ENCODE assay signal across 24 cellular contexts in the genomic region with DNA sequence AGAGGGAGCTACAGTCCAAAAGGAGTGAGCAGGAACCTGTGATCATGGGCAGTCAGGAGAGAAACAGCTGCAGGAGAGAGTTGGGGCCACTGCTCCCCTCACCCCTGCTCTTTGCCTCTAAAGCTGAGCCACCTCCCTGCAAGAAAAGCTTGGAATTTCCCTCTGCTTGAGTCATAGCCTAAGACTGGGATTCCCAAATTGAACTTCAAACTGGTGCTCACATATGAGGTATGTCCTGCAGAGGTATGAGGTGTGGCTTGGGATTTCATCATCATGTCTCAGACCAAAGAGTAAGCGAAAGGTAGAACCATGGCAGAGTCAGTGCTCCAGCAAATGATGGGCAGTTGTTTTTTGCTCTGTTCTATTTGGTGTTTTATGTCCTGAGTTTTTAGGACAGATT.
DNase-seq lines count a peak whose midpoint lies in the region; ATAC-seq and TF ChIP-seq lines count a peak whose summit lies in the region.
"Had no signal": no experiment of that assay in that cellular context is flagged by ENCODE, and none has a peak within 500 bp of the region (broad histone marks: within the 10 kb centered on the region; RNA-seq: fewer than 3 reads in every experiment).

No MANE protein-coding gene starts in this region.

- no peaks in the 10 kb centered on the region for H3K9me3 ChIP-seq in Caco-2
- H3K9me3 ChIP-seq in IMR-90 (ENCODE audit: control insufficient read depth, insufficient read depth, low read length), result no peaks in the 10 kb centered on the region
- H3K9me3 ChIP-seq in mammary epithelial cell (replicated peaks; ENCODE audit: insufficient read depth, low read length), result no peaks in the 10 kb centered on the region
- H3K9me3 ChIP-seq: BLaER1 treated with 17β-estradiol and CSF1 and Interleukin-3, amounts not matched to agents 10 nM and 100 nM; esophagus squamous epithelium; lower lobe of right lung; SJSA1; spleen had no signal

- H4K8ac ChIP-seq in IMR-90 (ENCODE audit: low read depth in 2 of 2, low read length in 2 of 2), result no peak overlapping the region

- H3K9me1 ChIP-seq in IMR-90 (ENCODE audit: insufficient read depth, low read length), result no peaks in the 10 kb centered on the region

- H3K79me1 ChIP-seq in IMR-90 (ENCODE audit: low read depth in 1 of 2, low read length in 2 of 2), result no peaks in the 10 kb centered on the region

- ATAC-seq in IMR-90 (ENCODE audit: low read depth) (no peak), GM18511 (IDR thresholded peaks at IDR 0.05; ENCODE audit: unreplicated experiment) (no peak)
- ATAC-seq in activated CD8-positive, alpha-beta T cell treated with anti-CD3 and anti-CD28 coated beads for 36 hours, result no peak
- ATAC-seq: lower lobe of right lung, WTC11 had no signal

- no peak overlapping the region for H3K23ac ChIP-seq in IMR-90 (ENCODE audit: low read depth, low read length)

- no peak overlapping the region for H2AK5ac ChIP-seq in IMR-90 (ENCODE audit: low read depth, low read length)

- TF ChIP-seq CTCF in Caco-2 (IDR thresholded peaks at IDR 0.05; ENCODE audit: insufficient read depth in 1 of 2, low read depth in 1 of 2, low read length in 1 of 2, severe bottlenecking in 1 of 2, unreplicated experiment in 1 of 2), result no peak
- no peak for TF ChIP-seq CTCF in IMR-90 (conservative IDR thresholded peaks at IDR 0.05; ENCODE audit: low read depth, low read length)
- TF ChIP-seq CTCF in mammary epithelial cell (conservative IDR thresholded peaks at IDR 0.05 in 1 of 2, IDR thresholded peaks at IDR 0.05 in 1 of 2; ENCODE audit: extremely low read depth in 1 of 2, insufficient read depth in 1 of 2, low read depth in 1 of 2, low read length in 2 of 2), result no peak
- TF ChIP-seq CTCF in activated CD8-positive, alpha-beta T cell treated with anti-CD3 and anti-CD28 coated beads for 36 hours (IDR thresholded peaks at IDR 0.05), result no peak

- in situ Hi-C loops in IMR-90 (cut with MboI; ENCODE audit: low sequenced_read_pairs) (no loop called here), mammary epithelial cell (cut with MboI; ENCODE audit: low sequenced_read_pairs in 2 of 2) (no loop called here)

- H3K27ac ChIP-seq in IMR-90 (ENCODE audit: insufficient read depth, low read length) (no peak overlapping the region), mammary epithelial cell (ENCODE audit: insufficient read depth, low read depth, low read length) (peak overlapping the region; percentile 65)
- H3K27ac ChIP-seq: esophagus squamous epithelium, lower lobe of right lung, SJSA1 had no signal

- no CpG with 5 or more reads among the region's 1 CpG for WGBS in IMR-90 (ENCODE audit: extremely low coverage in 2 of 2, insufficient read length in 1 of 2), 2 experiments
- WGBS in mammary epithelial cell (ENCODE audit: low coverage, missing lambda C conversion rate), result 25% methylated on average over 1 of the region's 1 CpG

- H2AFZ ChIP-seq in IMR-90 (replicated peaks; ENCODE audit: low read length, poor library complexity) (no peak overlapping the region), mammary epithelial cell (ENCODE audit: low read depth, low read length) (peak overlapping the region; percentile 74)

- intact Hi-C loops in Caco-2 (cut with micrococcal nuclease; ENCODE audit: unreplicated experiment), result loop anchor here (2.0 kb wide), 1 partner anchor 241 kb away; no protein-coding TSS in a partner anchor
- intact Hi-C loops in IMR-90 (cut with micrococcal nuclease), result no loop called here
- intact Hi-C loops in mammary epithelial cell (cut with micrococcal nuclease), result loop anchor here (2.0 kb wide), 1 partner anchor 237 kb away; a partner anchor contains a TSS
- intact Hi-C loops in activated CD8-positive, alpha-beta T cell treated with anti-CD3 and anti-CD28 coated beads for 36 hours (cut with micrococcal nuclease), result no loop called here

- H3K4me3 ChIP-seq in Caco-2 (ENCODE audit: low read depth, low read length) (no peak overlapping the region), IMR-90 (ENCODE audit: insufficient read depth, low read depth, low read length) (no peak overlapping the region), mammary epithelial cell (replicated peaks in 1 of 3; ENCODE audit: insufficient read depth in 1 of 3, low read depth in 2 of 3, low read length in 3 of 3) (no peak overlapping the region)
- H3K4me3 ChIP-seq: BLaER1 treated with 17β-estradiol and CSF1 and Interleukin-3, amounts not matched to agents 10 nM and 100 nM; esophagus squamous epithelium; lower lobe of right lung; SJSA1; spleen had no signal

- peaks cover 8% of the 10 kb centered on the region for H3K4me1 ChIP-seq in Caco-2
- H3K4me1 ChIP-seq in IMR-90 (ENCODE audit: control insufficient read depth, insufficient read depth, low read length), result no peaks in the 10 kb centered on the region
- H3K4me1 ChIP-seq in mammary epithelial cell (ENCODE audit: insufficient read depth, low read length), result peaks cover 8% of the 10 kb centered on the region
- H3K4me1 ChIP-seq: esophagus squamous epithelium, lower lobe of right lung, SJSA1, spleen had no signal

- H2AK9ac ChIP-seq in IMR-90 (replicated peaks; ENCODE audit: low read depth, low read length, poor library complexity), result no peak overlapping the region

- BruUV-seq in Caco-2 (replicated peaks; lab: Mats Ljungman, UMichigan), result no TSS peak
- BruUV-seq in IMR-90 (replicated peaks; lab: Mats Ljungman, UMichigan), result no TSS peak
- no TSS peak for BruUV-seq in mammary epithelial cell (replicated peaks; lab: Mats Ljungman, UMichigan)

- H3K9ac ChIP-seq in IMR-90 (ENCODE audit: low read depth, low read length) (no peak overlapping the region), mammary epithelial cell (ENCODE audit: insufficient read depth, low read length) (no peak overlapping the region)
- H3K9ac ChIP-seq: BLaER1 treated with 17β-estradiol and CSF1 and Interleukin-3, amounts not matched to agents 10 nM and 100 nM had no signal

- no peak for TF ChIP-seq RAD21 in IMR-90 (IDR thresholded peaks at IDR 0.05; ENCODE audit: low read length)

- H3K4me3 Mint-ChIP-seq in Caco-2 (ENCODE audit: unreplicated experiment), result no peak overlapping the region
- no peak overlapping the region for H3K4me3 Mint-ChIP-seq in activated CD8-positive, alpha-beta T cell treated with anti-CD3 and anti-CD28 coated beads for 36 hours
- H3K4me3 Mint-ChIP-seq: central memory CD8-positive, alpha-beta T cell; WTC11 had no signal

- peaks cover 23% of the 10 kb centered on the region for H3K4me1 Mint-ChIP-seq in Caco-2 (ENCODE audit: low read depth, unreplicated experiment)
- H3K4me1 Mint-ChIP-seq in activated CD8-positive, alpha-beta T cell treated with anti-CD3 and anti-CD28 coated beads for 36 hours (ENCODE audit: low read depth), result no peaks in the 10 kb centered on the region
- H3K4me1 Mint-ChIP-seq: central memory CD8-positive, alpha-beta T cell had no signal

- H3K18ac ChIP-seq in IMR-90 (ENCODE audit: low read depth, low read length), result no peak overlapping the region

- no peaks in the 10 kb centered on the region for H3K27me3 Mint-ChIP-seq in Caco-2 (ENCODE audit: insufficient read depth, unreplicated experiment)
- H3K27me3 Mint-ChIP-seq in activated CD8-positive, alpha-beta T cell treated with anti-CD3 and anti-CD28 coated beads for 36 hours, result peaks cover 7% of the 10 kb centered on the region

- H4K20me1 ChIP-seq in IMR-90 (ENCODE audit: insufficient read depth, low read length) (no peaks in the 10 kb centered on the region), mammary epithelial cell (ENCODE audit: insufficient read depth, low read length) (no peaks in the 10 kb centered on the region)
- H4K20me1 ChIP-seq: BLaER1 treated with 17β-estradiol and CSF1 and Interleukin-3, amounts not matched to agents 10 nM and 100 nM had no signal

- no peak overlapping the region for H4K5ac ChIP-seq in IMR-90 (ENCODE audit: low read depth, low read length)

- H3K14ac ChIP-seq in IMR-90 (replicated peaks; ENCODE audit: low read depth, low read length), result no peak overlapping the region; the same call in 1 of the 2 replicates

- no peak overlapping the region for H2BK20ac ChIP-seq in IMR-90 (ENCODE audit: low read depth, low read length)

- H3K36me3 ChIP-seq in Caco-2 (ENCODE audit: control insufficient read depth, insufficient read depth, low read length) (no peaks in the 10 kb centered on the region), IMR-90 (ENCODE audit: control insufficient read depth, insufficient read depth, low read length) (no peaks in the 10 kb centered on the region), mammary epithelial cell (ENCODE audit: insufficient read depth, low read length) (no peaks in the 10 kb centered on the region)
- H3K36me3 ChIP-seq: BLaER1 treated with 17β-estradiol and CSF1 and Interleukin-3, amounts not matched to agents 10 nM and 100 nM; esophagus squamous epithelium; lower lobe of right lung; SJSA1; spleen had no signal

- H3K56ac ChIP-seq in IMR-90 (ENCODE audit: extremely low read depth, insufficient read depth, low read length), result no peak overlapping the region

- no peak overlapping the region for H2BK120ac ChIP-seq in IMR-90 (ENCODE audit: low read depth, low read length)

- H4K91ac ChIP-seq in IMR-90 (ENCODE audit: insufficient read depth, low read depth, low read length), result no peak overlapping the region

- no peaks in the 10 kb centered on the region for H3K36me3 Mint-ChIP-seq in Caco-2 (ENCODE audit: insufficient read depth, unreplicated experiment)
- no peaks in the 10 kb centered on the region for H3K36me3 Mint-ChIP-seq in activated CD8-positive, alpha-beta T cell treated with anti-CD3 and anti-CD28 coated beads for 36 hours (ENCODE audit: low read depth)
- H3K36me3 Mint-ChIP-seq: WTC11 had no signal

- H3K79me2 ChIP-seq in mammary epithelial cell (ENCODE audit: insufficient read depth, low read length), result no peaks in the 10 kb centered on the region

- H3K4me2 ChIP-seq in IMR-90 (ENCODE audit: low read depth, low read length) (no peak overlapping the region), mammary epithelial cell (ENCODE audit: insufficient read depth, low read depth, low read length) (peak overlapping the region; percentile 7)

- H2BK15ac ChIP-seq in IMR-90 (ENCODE audit: low read depth, low read length), result no peak overlapping the region

- POLR2A ChIA-PET in Caco-2 (lab: Charles Lee) (no interaction called here), IMR-90 (lab: Charles Lee; ENCODE audit: unreplicated experiment) (no interaction called here)
- POLR2A ChIA-PET in activated CD8-positive, alpha-beta T cell treated with anti-CD3 and anti-CD28 coated beads for 36 hours (lab: Charles Lee), result no interaction called here

- no peak overlapping the region for H2BK5ac ChIP-seq in IMR-90 (ENCODE audit: low read depth, low read length, poor library complexity, severe bottlenecking)

- DNase-seq in Caco-2 (peak; percentile 63), IMR-90 (peak; percentile 36), mammary epithelial cell (peak; percentile 95), islet precursor cell (peak; percentile 60), SHP77 (lab: John Stamatoyannopoulos, UW) (no peak), NCI-H1436 (lab: John Stamatoyannopoulos, UW) (no peak)
- DNase-seq in activated CD8-positive, alpha-beta T cell treated with anti-CD3 and anti-CD28 coated beads for 36 hours, result no peak
- DNase-seq: activated CD4-positive, alpha-beta T cell treated with anti-CD3 and anti-CD28 coated beads, Interleukin-2, amount 50 U/mL, for 48 hours; activated naive CD4-positive, alpha-beta T cell; amniotic stem cell; esophagus squamous epithelium; GDM1; KBM-7; lower lobe of right lung; MV-4-11; NCI-H187 treated with DMSO at 0.1 percent for 48 hours; NCI-H774; spleen; T-helper 2 cell had no signal

- no peaks in the 10 kb centered on the region for H3K27me3 ChIP-seq in Caco-2 (replicated peaks; ENCODE audit: control insufficient read depth, insufficient read depth, low read length)
- peaks cover 9% of the 10 kb centered on the region; the same call in 1 of the 2 replicates for H3K27me3 ChIP-seq in IMR-90 (ENCODE audit: control insufficient read depth, insufficient read depth, low read length)
- H3K27me3 ChIP-seq in mammary epithelial cell (ENCODE audit: insufficient read depth, low read length), result no peaks in the 10 kb centered on the region
- H3K27me3 ChIP-seq: BLaER1 treated with 17β-estradiol and CSF1 and Interleukin-3, amounts not matched to agents 10 nM and 100 nM; esophagus squamous epithelium; SJSA1; spleen had no signal

- H3K4ac ChIP-seq in IMR-90 (ENCODE audit: low read depth, low read length), result no peak overlapping the region

- H3K9me3 Mint-ChIP-seq in Caco-2 (ENCODE audit: unreplicated experiment), result peaks cover 11% of the 10 kb centered on the region
- no peaks in the 10 kb centered on the region for H3K9me3 Mint-ChIP-seq in activated CD8-positive, alpha-beta T cell treated with anti-CD3 and anti-CD28 coated beads for 36 hours

- H3K27ac Mint-ChIP-seq in Caco-2 (ENCODE audit: unreplicated experiment), result peak overlapping the region; percentile 38
- no peak overlapping the region for H3K27ac Mint-ChIP-seq in activated CD8-positive, alpha-beta T cell treated with anti-CD3 and anti-CD28 coated beads for 36 hours
- H3K27ac Mint-ChIP-seq: WTC11 had no signal

- TF ChIP-seq POLR2A in IMR-90 (IDR thresholded peaks at IDR 0.05; ENCODE audit: low read depth, low read length), result no peak

- dilution Hi-C loops in IMR-90 (cut with HindIII; ENCODE audit: low sequenced_read_pairs, unreplicated experiment), result no loop called here
- dilution Hi-C loops in mammary epithelial cell (cut with HindIII; ENCODE audit: low sequenced_read_pairs), result no loop called here

- CTCF ChIA-PET in Caco-2 (lab: Charles Lee) (no interaction called here), IMR-90 (lab: Yijun Ruan, JAX) (no interaction called here), mammary epithelial cell (lab: Charles Lee; ENCODE audit: low non-redundant PET) (no interaction called here)
- CTCF ChIA-PET in activated CD8-positive, alpha-beta T cell treated with anti-CD3 and anti-CD28 coated beads for 36 hours (lab: Charles Lee), result no interaction called here

Comparison
In these comparisons a context has a peak if more than half of its experiments do, and no peak if none do; other contexts are left out.
1. DNase-seq: peak in Caco-2 (2 of 2), IMR-90 (single experiment), mammary epithelial cell (single experiment) and islet precursor cell (single experiment); none in SHP77 (0 of 2), NCI-H1436 (single experiment) and activated CD8-positive, alpha-beta T cell treated with anti-CD3 and anti-CD28 coated beads for 36 hours (single experiment).
2. intact Hi-C loops: an anchor here in Caco-2 (2.0 kb wide) and mammary epithelial cell (2.0 kb wide); none called in IMR-90 and activated CD8-positive, alpha-beta T cell treated with anti-CD3 and anti-CD28 coated beads for 36 hours.